ENCODE assay signal across 1 cellular context in the genomic region with DNA sequence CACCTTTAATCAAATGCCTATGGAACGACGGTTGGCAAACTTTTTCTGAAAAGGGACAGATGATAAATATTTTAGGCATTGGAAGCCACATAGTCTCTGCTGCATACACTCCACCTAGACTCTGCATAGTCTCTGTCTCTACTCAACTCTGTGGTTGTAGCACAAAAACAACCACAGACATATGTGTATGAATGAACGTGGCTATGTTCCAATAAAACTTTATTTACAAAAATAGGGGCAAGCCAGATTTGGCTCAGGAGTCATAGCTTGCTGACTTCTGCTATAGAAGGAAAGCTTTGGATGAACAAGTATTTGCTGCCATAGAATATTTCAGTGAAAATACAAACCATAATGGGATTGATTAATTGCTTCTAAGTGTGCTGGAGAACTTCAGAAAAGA.
A peak's percentile ranks its signal among the peaks of the same experiment; 100 is the strongest.
TF ChIP-seq lines count a peak whose summit lies in the region.

No MANE protein-coding gene starts in this region.

TF ChIP-seq in GM12878, 131 proteins besides CTCF, POLR2A, EP300 and RAD21:
- TF ChIP-seq, protein P1, sequence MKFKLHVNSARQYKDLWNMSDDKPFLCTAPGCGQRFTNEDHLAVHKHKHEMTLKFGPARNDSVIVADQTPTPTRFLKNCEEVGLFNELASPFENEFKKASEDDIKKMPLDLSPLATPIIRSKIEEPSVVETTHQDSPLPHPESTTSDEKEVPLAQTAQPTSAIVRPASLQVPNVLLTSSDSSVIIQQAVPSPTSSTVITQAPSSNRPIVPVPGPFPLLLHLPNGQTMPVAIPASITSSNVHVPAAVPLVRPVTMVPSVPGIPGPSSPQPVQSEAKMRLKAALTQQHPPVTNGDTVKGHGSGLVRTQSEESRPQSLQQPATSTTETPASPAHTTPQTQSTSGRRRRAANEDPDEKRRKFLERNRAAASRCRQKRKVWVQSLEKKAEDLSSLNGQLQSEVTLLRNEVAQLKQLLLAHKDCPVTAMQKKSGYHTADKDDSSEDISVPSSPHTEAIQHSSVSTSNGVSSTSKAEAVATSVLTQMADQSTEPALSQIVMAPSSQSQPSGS (IDR thresholded peaks at IDR 0.05; ENCODE audit: low read length) = no peak
- TF ChIP-seq CREM (IDR thresholded peaks at IDR 0.05; ENCODE audit: low read depth) (no peak), TCF3 (IDR thresholded peaks at IDR 0.05; ENCODE audit: borderline replicate concordance, insufficient read depth, low read depth, low read length) (no peak), CBX5 (IDR thresholded peaks at IDR 0.05; ENCODE audit: low read depth) (no peak), NFXL1 (IDR thresholded peaks at IDR 0.05; ENCODE audit: borderline replicate concordance) (no peak), SMAD1 (IDR thresholded peaks at IDR 0.05; ENCODE audit: low read depth, partially characterized antibody) (no peak)
- TF ChIP-seq, protein P2, sequence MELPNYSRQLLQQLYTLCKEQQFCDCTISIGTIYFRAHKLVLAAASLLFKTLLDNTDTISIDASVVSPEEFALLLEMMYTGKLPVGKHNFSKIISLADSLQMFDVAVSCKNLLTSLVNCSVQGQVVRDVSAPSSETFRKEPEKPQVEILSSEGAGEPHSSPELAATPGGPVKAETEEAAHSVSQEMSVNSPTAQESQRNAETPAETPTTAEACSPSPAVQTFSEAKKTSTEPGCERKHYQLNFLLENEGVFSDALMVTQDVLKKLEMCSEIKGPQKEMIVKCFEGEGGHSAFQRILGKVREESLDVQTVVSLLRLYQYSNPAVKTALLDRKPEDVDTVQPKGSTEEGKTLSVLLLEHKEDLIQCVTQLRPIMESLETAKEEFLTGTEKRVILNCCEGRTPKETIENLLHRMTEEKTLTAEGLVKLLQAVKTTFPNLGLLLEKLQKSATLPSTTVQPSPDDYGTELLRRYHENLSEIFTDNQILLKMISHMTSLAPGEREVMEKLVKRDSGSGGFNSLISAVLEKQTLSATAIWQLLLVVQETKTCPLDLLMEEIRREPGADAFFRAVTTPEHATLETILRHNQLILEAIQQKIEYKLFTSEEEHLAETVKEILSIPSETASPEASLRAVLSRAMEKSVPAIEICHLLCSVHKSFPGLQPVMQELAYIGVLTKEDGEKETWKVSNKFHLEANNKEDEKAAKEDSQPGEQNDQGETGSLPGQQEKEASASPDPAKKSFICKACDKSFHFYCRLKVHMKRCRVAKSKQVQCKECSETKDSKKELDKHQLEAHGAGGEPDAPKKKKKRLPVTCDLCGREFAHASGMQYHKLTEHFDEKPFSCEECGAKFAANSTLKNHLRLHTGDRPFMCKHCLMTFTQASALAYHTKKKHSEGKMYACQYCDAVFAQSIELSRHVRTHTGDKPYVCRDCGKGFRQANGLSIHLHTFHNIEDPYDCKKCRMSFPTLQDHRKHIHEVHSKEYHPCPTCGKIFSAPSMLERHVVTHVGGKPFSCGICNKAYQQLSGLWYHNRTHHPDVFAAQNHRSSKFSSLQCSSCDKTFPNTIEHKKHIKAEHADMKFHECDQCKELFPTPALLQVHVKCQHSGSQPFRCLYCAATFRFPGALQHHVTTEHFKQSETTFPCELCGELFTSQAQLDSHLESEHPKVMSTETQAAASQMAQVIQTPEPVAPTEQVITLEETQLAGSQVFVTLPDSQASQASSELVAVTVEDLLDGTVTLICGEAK (IDR thresholded peaks at IDR 0.05; ENCODE audit: borderline replicate concordance) = peak; percentile 63
